8 cellular contexts compared by ENCODE assay signal in the genomic region with DNA sequence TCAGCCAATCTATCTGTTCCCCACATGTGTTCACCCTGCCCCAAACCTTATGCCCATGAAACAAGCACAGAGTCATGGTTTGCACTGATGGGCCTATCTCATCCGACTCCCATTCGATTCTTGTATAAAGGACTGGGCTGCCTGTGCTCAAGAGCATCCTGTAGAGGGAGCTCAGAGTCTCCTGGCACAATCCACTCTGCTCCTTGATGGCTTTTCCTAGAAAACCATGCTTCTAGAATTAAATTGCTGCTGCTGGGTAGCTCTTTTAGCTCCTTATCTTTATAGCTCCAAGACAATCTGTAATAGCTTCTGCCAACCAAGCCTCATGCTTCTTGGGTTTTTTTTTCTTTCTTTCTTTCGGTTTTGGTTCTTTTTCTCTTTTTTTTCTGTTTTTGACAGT. TPM values are rescaled to one million over a fixed set of nuclear protein-coding genes. Genes with fewer than 3 reads are reported as not detected.
A peak's percentile ranks its signal among the peaks of the same experiment; 100 is the strongest.
DNase-seq lines count a peak whose midpoint lies in the region; ATAC-seq and TF ChIP-seq lines count a peak whose summit lies in the region.

No MANE protein-coding gene starts in this region.

- no peak overlapping the region for H2BK120ac ChIP-seq in mesenchymal stem cell (ENCODE audit: low read depth, low read length)

- peaks cover 0 to 51% of the 10 kb centered on the region in 2 experiments for H3K36me3 ChIP-seq in mesenchymal stem cell (ENCODE audit: control insufficient read depth in 1 of 2, insufficient read depth in 2 of 2, low read depth in 1 of 2, low read length in 2 of 2)

- peaks cover 2% of the 10 kb centered on the region for H3K4me1 ChIP-seq in mesenchymal stem cell (ENCODE audit: control insufficient read depth, insufficient read depth, low read depth, low read length)

- TF ChIP-seq CTCF in astrocyte of the spinal cord (IDR thresholded peaks at IDR 0.05; ENCODE audit: low read depth, low read length) = peak; percentile 68

- no peak overlapping the region for H4K8ac ChIP-seq in mesenchymal stem cell (ENCODE audit: low read length)

- peak; percentile 18 for DNase-seq in EL
- peak; percentile 28 for DNase-seq in M059J (ENCODE audit: low read depth)
- DNase-seq in astrocyte of the spinal cord (ENCODE audit: low read depth, low spot score) = peak; percentile 30
- peak; percentile 41 for DNase-seq in mesenchymal stem cell

- 75% methylated on average over 3 of the region's 3 CpGs for WGBS in mesenchymal stem cell

- H3K4me2 ChIP-seq in mesenchymal stem cell (ENCODE audit: low read length, poor library complexity, severe bottlenecking) = no peak overlapping the region

- H3K4me3 ChIP-seq in astrocyte of the spinal cord (ENCODE audit: low read depth, low read length) = no peak overlapping the region
- no peak overlapping the region for H3K4me3 ChIP-seq in mesenchymal stem cell (ENCODE audit: insufficient read depth in 1 of 2, low read depth in 1 of 2, low read length in 2 of 2)

- H4K91ac ChIP-seq in mesenchymal stem cell (ENCODE audit: low read length) = no peak overlapping the region

- H2AFZ ChIP-seq in mesenchymal stem cell (ENCODE audit: low read depth, low read length) = no peak overlapping the region

- ATAC-seq in HG03159 (IDR thresholded peaks at IDR 0.05; ENCODE audit: unreplicated experiment) (no peak), HG02981 (IDR thresholded peaks at IDR 0.05; ENCODE audit: unreplicated experiment) (no peak), HG02840 (IDR thresholded peaks at IDR 0.05; ENCODE audit: low FRiP score, unreplicated experiment) (no peak), HG02885 (IDR thresholded peaks at IDR 0.05; ENCODE audit: poor library complexity, unreplicated experiment) (no peak)

- no peak overlapping the region for H2BK12ac ChIP-seq in mesenchymal stem cell (ENCODE audit: low read length in 2 of 2)

- peaks cover 15% of the 10 kb centered on the region for H3K79me1 ChIP-seq in mesenchymal stem cell (replicated peaks; ENCODE audit: low read length, poor library complexity, severe bottlenecking)

- no peak overlapping the region for H2BK15ac ChIP-seq in mesenchymal stem cell (ENCODE audit: low read depth, poor library complexity, severe bottlenecking)

- no peak overlapping the region for H3K23ac ChIP-seq in mesenchymal stem cell (ENCODE audit: low read length in 2 of 2)

- H3K18ac ChIP-seq in mesenchymal stem cell (ENCODE audit: low read depth in 1 of 2, low read length in 2 of 2) = no peak overlapping the region

- no peak overlapping the region for H3K4ac ChIP-seq in mesenchymal stem cell (ENCODE audit: low read depth in 1 of 2, low read length in 2 of 2)

- H3K9ac ChIP-seq in mesenchymal stem cell (ENCODE audit: low read length) = no peak overlapping the region

- no peak overlapping the region for H2BK5ac ChIP-seq in mesenchymal stem cell (ENCODE audit: low read depth, low read length, poor library complexity, severe bottlenecking)

- no peak overlapping the region for H3K14ac ChIP-seq in mesenchymal stem cell (ENCODE audit: low read length in 2 of 2)

- no peak overlapping the region for H3K27ac ChIP-seq in mesenchymal stem cell (ENCODE audit: low read length, poor library complexity, severe bottlenecking)

- in situ Hi-C loops in astrocyte of the spinal cord (cut with HindIII; ENCODE audit: low sequenced_read_pairs) = no loop called here

- no peaks in the 10 kb centered on the region for H3K27me3 ChIP-seq in mesenchymal stem cell (ENCODE audit: control insufficient read depth in 1 of 2, insufficient read depth in 1 of 2, low read length in 2 of 2)

- H3K9me3 ChIP-seq in mesenchymal stem cell (ENCODE audit: control insufficient read depth, low read length) = peaks cover 8% of the 10 kb centered on the region

- no peak overlapping the region for H2AK5ac ChIP-seq in mesenchymal stem cell (ENCODE audit: low read length, severe bottlenecking)

RNA-seq across cellular contexts. Expression of gene ZNF19, which starts 9.7 kb away (rescaled TPM):
- 2.0 and 5.3 TPM in 2 replicates for total RNA-seq in M059J (2014; rRNA removed; shearing (Covaris generic))
- polyA plus RNA-seq in mesenchymal stem cell (2013, experiment 1 of 2) = 0.91 TPM
- 0.89 TPM for polyA plus RNA-seq in mesenchymal stem cell (2013, experiment 2 of 2)

RNA-seq across cellular contexts. Expression of gene ZNF23, which starts 17.4 kb away (rescaled TPM):
- 9.2 and 10.6 TPM in 2 replicates for total RNA-seq in M059J (2014; rRNA removed; shearing (Covaris generic))
- polyA plus RNA-seq in mesenchymal stem cell (2013, experiment 1 of 2) = 6.0 TPM
- 6.4 TPM for polyA plus RNA-seq in mesenchymal stem cell (2013, experiment 2 of 2)

RNA-seq across cellular contexts. Expression of gene TLE7, which starts 37.6 kb away (rescaled TPM):
- not detected in 2 replicates for total RNA-seq in M059J (2014; rRNA removed; shearing (Covaris generic))
- not detected for polyA plus RNA-seq in mesenchymal stem cell (2013, experiment 1 of 2)
- not detected for polyA plus RNA-seq in mesenchymal stem cell (2013, experiment 2 of 2)

RNA-seq across cellular contexts. Expression of gene CHST4, which starts 46.8 kb away (rescaled TPM):
- total RNA-seq in M059J (2014; rRNA removed; shearing (Covaris generic)) = 0.05 TPM in 1 of 2 replicates, not detected in the other
- not detected for polyA plus RNA-seq in mesenchymal stem cell (2013, experiment 1 of 2)
- polyA plus RNA-seq in mesenchymal stem cell (2013, experiment 2 of 2) = not detected
